11 cellular contexts compared by ENCODE assay signal in genomic region chr14:20680363-20680762, GRCh38. TPM values are rescaled to one million over a fixed set of nuclear protein-coding genes. Genes with fewer than 3 reads are reported as not detected.
DNase-seq lines count a peak whose midpoint lies in the region; ATAC-seq and TF ChIP-seq lines count a peak whose summit lies in the region.
"Had no signal": no experiment of that assay in that cellular context is flagged by ENCODE, and none has a peak within 500 bp of the region (broad histone marks: within the 10 kb centered on the region; RNA-seq: fewer than 3 reads in every experiment).

No MANE protein-coding gene starts in this region.

- peaks cover 24 to 36% (median 34%) of the 10 kb centered on the region in 10 experiments for H3K4me1 ChIP-seq in BLaER1 treated with 17β-estradiol and CSF1 and Interleukin-3, amounts not matched to agents 10 nM and 100 nM
- H3K4me1 ChIP-seq in HUES48 (ENCODE audit: control insufficient read depth, insufficient read depth, low read length) = peaks cover 12% of the 10 kb centered on the region
- peaks cover 32% of the 10 kb centered on the region for H3K4me1 ChIP-seq in body of pancreas
- peaks cover 18% of the 10 kb centered on the region for H3K4me1 ChIP-seq in neuron (ENCODE audit: insufficient read depth, low read length)
- H3K4me1 ChIP-seq in left lung = peaks cover 10 to 44% of the 10 kb centered on the region in 2 donors

- peak overlapping the region; percentile 69 to 84 (median 77); a peak in 19 of 20 replicates for H3K4me3 ChIP-seq in BLaER1 treated with 17β-estradiol and CSF1 and Interleukin-3, amounts not matched to agents 10 nM and 100 nM
- H3K4me3 ChIP-seq in HUES48 (ENCODE audit: low read depth, low read length) (peak overlapping the region; percentile 91), body of pancreas (no peak overlapping the region), neuron (ENCODE audit: low read length) (peak overlapping the region; percentile 76), left lung (peak overlapping the region in 1 of 2 donors; percentile 77)

- no peaks in the 10 kb centered on the region for H3K9me3 ChIP-seq in BLaER1 treated with 17β-estradiol and CSF1 and Interleukin-3, amounts not matched to agents 10 nM and 100 nM (replicated peaks in 1 of 11)
- H3K9me3 ChIP-seq in HUES48 (ENCODE audit: control insufficient read depth, insufficient read depth, low read length) (no peaks in the 10 kb centered on the region), body of pancreas (no peaks in the 10 kb centered on the region), neuron (ENCODE audit: low read length) (no peaks in the 10 kb centered on the region), left lung (no peaks in the 10 kb centered on the region)

- H3K36me3 ChIP-seq in BLaER1 treated with 17β-estradiol and CSF1 and Interleukin-3, amounts not matched to agents 10 nM and 100 nM = no peaks in the 10 kb centered on the region
- H3K36me3 ChIP-seq in HUES48 (ENCODE audit: control insufficient read depth, insufficient read depth, low read length) = no peaks in the 10 kb centered on the region
- H3K36me3 ChIP-seq in body of pancreas (replicated peaks in 1 of 2; ENCODE audit: insufficient read depth in 1 of 2, low read depth in 2 of 2) = no peaks in the 10 kb centered on the region
- H3K36me3 ChIP-seq in neuron (ENCODE audit: insufficient read depth, low read length) = no peaks in the 10 kb centered on the region
- H3K36me3 ChIP-seq in left lung = no peaks in the 10 kb centered on the region

- TF ChIP-seq CTCF in body of pancreas (IDR thresholded peaks at IDR 0.05) (no peak), left lung (IDR thresholded peaks at IDR 0.05) (no peak)

- peak overlapping the region; percentile 87 to 96 (median 93); a peak in 21 of 22 replicates for H3K9ac ChIP-seq in BLaER1 treated with 17β-estradiol and CSF1 and Interleukin-3, amounts not matched to agents 10 nM and 100 nM
- H3K9ac ChIP-seq in HUES48 (ENCODE audit: low read depth, low read length) = no peak overlapping the region

- 55 to 62% methylated on average over 8 of the region's 8 CpGs for WGBS in body of pancreas, 2 donors

- intact Hi-C loops in body of pancreas (cut with DNase I) = no loop called here
- intact Hi-C loops in left lung (cut with DNase I) = loop anchor here in 1 of 2 donors (5.0 kb wide), 1 partner anchor 68 kb away; no protein-coding TSS in a partner anchor

- H3K27me3 ChIP-seq in BLaER1 treated with 17β-estradiol and CSF1 and Interleukin-3, amounts not matched to agents 10 nM and 100 nM = no peaks in the 10 kb centered on the region
- H3K27me3 ChIP-seq in HUES48 (ENCODE audit: control insufficient read depth, insufficient read depth, low read length) (no peaks in the 10 kb centered on the region), body of pancreas (no peaks in the 10 kb centered on the region), neuron (ENCODE audit: insufficient read depth, low read length) (peaks cover 6% of the 10 kb centered on the region), left lung (peaks cover 0 to under 1% of the 10 kb centered on the region in 2 donors)

- H3K4me2 ChIP-seq in BLaER1 treated with 17β-estradiol and CSF1 and Interleukin-3, amounts not matched to agents 10 nM and 100 nM = peak overlapping the region; percentile 87 to 99 (median 95)

- H2AFZ ChIP-seq in neuron (ENCODE audit: low read depth, low read length) = no peak overlapping the region

- H3K27ac ChIP-seq in BLaER1 treated with 17β-estradiol and CSF1 and Interleukin-3, amounts not matched to agents 10 nM and 100 nM = peak overlapping the region in 9 of 11 experiments; percentile 86 to 98 (median 94); a peak in 18 of 22 replicates
- H3K27ac ChIP-seq in HUES48 (ENCODE audit: low read depth, low read length) (no peak overlapping the region), body of pancreas (peak overlapping the region in 3 of 4 donors; percentile 95 to 99 (median 99)), left lung (peak overlapping the region in 1 of 2 donors; percentile 99)

- H4K20me1 ChIP-seq in BLaER1 treated with 17β-estradiol and CSF1 and Interleukin-3, amounts not matched to agents 10 nM and 100 nM = no peaks in the 10 kb centered on the region

- ATAC-seq in body of pancreas = no peak
- no peak for ATAC-seq in left lung
- ATAC-seq in GM21515 (IDR thresholded peaks at IDR 0.05; ENCODE audit: unreplicated experiment) = no peak

- DNase-seq in body of pancreas (no peak), left lung (no peak), HK-2 (ENCODE audit: unreplicated experiment) (no peak), NOMO-1 (lab: John Stamatoyannopoulos, UW; ENCODE audit: unreplicated experiment in 2 of 2) (no peak)
- DNase-seq: activated CD4-positive, CD25-positive, alpha-beta regulatory T cell treated with anti-CD3 and anti-CD28 coated beads, Interleukin-2, amount 50 U/mL, for 72 hours; activated gamma-delta T cell had no signal

- no peak for TF ChIP-seq POLR2A in body of pancreas (IDR thresholded peaks at IDR 0.05)

RNA-seq across cellular contexts. Expression of gene RNASE4, which starts 4.0 kb away (rescaled TPM):
- 10 to 100 TPM; 41.8 to 47.5 TPM for total RNA-seq in body of pancreas
- 10 to 100 TPM; 17.9 to 18.5 TPM for total RNA-seq in left lung

RNA-seq across cellular contexts. Expression of gene ANG, which starts 8.2 kb away (rescaled TPM):
- 10 to 100 TPM; 24.1 to 28.0 TPM for total RNA-seq in body of pancreas
- total RNA-seq in left lung = 10 to 100 TPM; 10.3 to 11.0 TPM

RNA-seq across cellular contexts. Expression of gene OR6S1, which starts 38.9 kb away (rescaled TPM):
- not detected for total RNA-seq in body of pancreas
- not detected for total RNA-seq in left lung
- total RNA-seq: mucosa of gallbladder had no signal

Comparison
In these comparisons a context has a peak if more than half of its experiments do, and no peak if none do; other contexts are left out.
1. H3K4me3 ChIP-seq: peak in BLaER1 treated with 17β-estradiol and CSF1 and Interleukin-3, amounts not matched to agents 10 nM and 100 nM (10 of 10), HUES48 (single experiment) and neuron (single experiment); none in body of pancreas (0 of 2).